ENCODE assay signal across 13 cellular contexts in genomic region chr4:6224725-6225124, GRCh38. TPM values are rescaled to one million over a fixed set of nuclear protein-coding genes. Genes with fewer than 3 reads are reported as not detected.
A peak's percentile ranks its signal among the peaks of the same experiment; 100 is the strongest.
DNase-seq lines count a peak whose midpoint lies in the region; ATAC-seq and TF ChIP-seq lines count a peak whose summit lies in the region.
"Had no signal": no experiment of that assay in that cellular context is flagged by ENCODE, and none has a peak within 500 bp of the region (broad histone marks: within the 10 kb centered on the region; RNA-seq: fewer than 3 reads in every experiment).

No MANE protein-coding gene starts in this region.

- H3K4me1 Mint-ChIP-seq in osteocyte (ENCODE audit: unreplicated experiment) = peaks cover 2% of the 10 kb centered on the region

- DNase-seq in NCI-H1436 treated with DMSO at 0.1 percent for 48 hours (lab: John Stamatoyannopoulos, UW) (peak; percentile 2), NCI-H1436 (lab: John Stamatoyannopoulos, UW) (no peak), NCI-H2227 (lab: John Stamatoyannopoulos, UW; ENCODE audit: unreplicated experiment) (peak; percentile 5), osteocyte (ENCODE audit: extremely low spot score, unreplicated experiment) (peak; percentile 7), kidney glomerular epithelial cell (lab: John Stamatoyannopoulos, UW) (no peak), DMS79 treated with DMSO at 0.1 percent for 48 hours (lab: John Stamatoyannopoulos, UW) (no peak)
- DNase-seq: 8988T had no signal

- no peaks in the 10 kb centered on the region for H3K9me3 Mint-ChIP-seq in osteocyte (ENCODE audit: unreplicated experiment)

- H3K27ac ChIP-seq in VCaP = peak overlapping the region; percentile 50; the same call in 1 of the 2 replicates
- H3K27ac ChIP-seq: BLaER1 treated with 17β-estradiol and CSF1 and Interleukin-3, amounts not matched to agents 10 nM and 100 nM had no signal

- H3K36me3 Mint-ChIP-seq in osteocyte (ENCODE audit: unreplicated experiment) = no peaks in the 10 kb centered on the region
- H3K36me3 Mint-ChIP-seq: CD4-positive, CD25-positive, alpha-beta regulatory T cell had no signal

- H3K27me3 Mint-ChIP-seq in osteocyte (ENCODE audit: unreplicated experiment) = peaks cover 38% of the 10 kb centered on the region

- H3K27ac Mint-ChIP-seq in osteocyte (ENCODE audit: unreplicated experiment) = no peak overlapping the region
- H3K27ac Mint-ChIP-seq: CD4-positive, CD25-positive, alpha-beta regulatory T cell; HFFc6 had no signal

- ATAC-seq in GM19395 (IDR thresholded peaks at IDR 0.05; ENCODE audit: unreplicated experiment) = no peak

- H3K4me3 Mint-ChIP-seq in osteocyte (ENCODE audit: unreplicated experiment) = no peak overlapping the region
- H3K4me3 Mint-ChIP-seq: CD4-positive, CD25-positive, alpha-beta regulatory T cell; HFFc6 had no signal

- TF ChIP-seq CTCF in VCaP (conservative IDR thresholded peaks at IDR 0.05) (no peak), osteocyte (IDR thresholded peaks at IDR 0.05) (no peak)

RNA-seq across cellular contexts. Expression of gene JAKMIP1, which starts 24.4 kb away (rescaled TPM):
- not detected in 2 replicates for total RNA-seq in osteocyte
- total RNA-seq: HepG2, HFFc6 had no signal

RNA-seq across cellular contexts. Expression of gene WFS1, which starts 44.9 kb away (rescaled TPM):
- total RNA-seq in osteocyte = 29.2 and 33.7 TPM in 2 replicates

Comparison
In these comparisons a context has a peak if more than half of its experiments do, and no peak if none do; other contexts are left out.
1. DNase-seq: peak in NCI-H1436 treated with DMSO at 0.1 percent for 48 hours (single experiment), NCI-H2227 (single experiment) and osteocyte (single experiment); none in NCI-H1436 (single experiment), kidney glomerular epithelial cell (single experiment) and DMS79 treated with DMSO at 0.1 percent for 48 hours (single experiment).